In genomic region chr7:21580073-21580521, GRCh38 we compare ENCODE assay signal across 11 cellular contexts. TPM values are rescaled to one million over a fixed set of nuclear protein-coding genes. Genes with fewer than 3 reads are reported as not detected.
DNase-seq lines count a peak whose midpoint lies in the region; ATAC-seq, FAIRE-seq and TF ChIP-seq lines count a peak whose summit lies in the region.
"Had no signal": no experiment of that assay in that cellular context is flagged by ENCODE, and none has a peak within 500 bp of the region (broad histone marks: within the 10 kb centered on the region; RNA-seq: fewer than 3 reads in every experiment).

No MANE protein-coding gene starts in this region.

- peaks cover 0 to 21% (median 10%) of the 10 kb centered on the region in 9 donors for H3K9me3 Mint-ChIP-seq in naive thymus-derived CD8-positive, alpha-beta T cell

- no peak for FAIRE-seq in small intestine (lab: Jason Lieb, UNC)

- H3K27me3 ChIP-seq in small intestine (ENCODE audit: control insufficient read depth in 2 of 2, insufficient read depth in 2 of 2, low read length in 2 of 2) (no peaks in the 10 kb centered on the region), uterus (no peaks in the 10 kb centered on the region)

- ATAC-seq in GM18870 (IDR thresholded peaks at IDR 0.05; ENCODE audit: unreplicated experiment) = peak; percentile 66
- ATAC-seq in naive thymus-derived CD8-positive, alpha-beta T cell = no peak

- H3K36me3 ChIP-seq in small intestine (ENCODE audit: control insufficient read depth in 2 of 2, insufficient read depth in 2 of 2, low read length in 2 of 2) = no peaks in the 10 kb centered on the region
- H3K36me3 ChIP-seq in uterus = no peaks in the 10 kb centered on the region

- no peaks in the 10 kb centered on the region for H3K4me1 Mint-ChIP-seq in naive thymus-derived CD8-positive, alpha-beta T cell

- no peak for TF ChIP-seq POLR2A in uterus (IDR thresholded peaks at IDR 0.05)

- H3K27ac Mint-ChIP-seq in naive thymus-derived CD8-positive, alpha-beta T cell = peak overlapping the region in 1 of 10 donors; percentile 3
- H3K27ac Mint-ChIP-seq: stimulated activated naive B cell treated with anti-CD40 and anti-IgM and Interleukin-4, amounts not matched to agents 10 μg/mL and 1 μg/mL and 100 μg/mL, for 72 hours had no signal

- H3K27me3 Mint-ChIP-seq in naive thymus-derived CD8-positive, alpha-beta T cell = peaks cover 2 to 14% (median 9%) of the 10 kb centered on the region in 5 donors

- H3K27ac ChIP-seq in small intestine (ENCODE audit: low read depth in 1 of 2, low read length in 1 of 2) (peak overlapping the region in 1 of 2 donors; percentile 40), uterus (no peak overlapping the region)

- intact Hi-C loops in uterus (cut with DNase I; ENCODE audit: low total_unique reads) = no loop called here

- no peaks in the 10 kb centered on the region for H3K4me1 ChIP-seq in small intestine (ENCODE audit: control insufficient read depth in 2 of 2, insufficient read depth in 1 of 2, low read depth in 1 of 2, low read length in 1 of 2)
- no peaks in the 10 kb centered on the region for H3K4me1 ChIP-seq in uterus

- H3K9me3 ChIP-seq in small intestine (ENCODE audit: control insufficient read depth, low read depth) (no peaks in the 10 kb centered on the region), uterus (no peaks in the 10 kb centered on the region)

- H3K4me3 Mint-ChIP-seq in naive thymus-derived CD8-positive, alpha-beta T cell = no peak overlapping the region
- H3K4me3 Mint-ChIP-seq: stimulated activated naive B cell treated with anti-CD40 and anti-IgM and Interleukin-4, amounts not matched to agents 10 μg/mL and 1 μg/mL and 100 μg/mL, for 72 hours had no signal

- peaks cover 0 to 9% (median 0%) of the 10 kb centered on the region in 3 donors for H3K36me3 Mint-ChIP-seq in naive thymus-derived CD8-positive, alpha-beta T cell

- WGBS in small intestine, 3 donors = 31 to 39% (median 36%) methylated on average over 4 of the region's 4 CpGs

- POLR2A ChIA-PET in naive thymus-derived CD8-positive, alpha-beta T cell (lab: Charles Lee) = no interaction called here

- H3K4me3 ChIP-seq in small intestine (ENCODE audit: low read depth in 1 of 2, low read length in 2 of 2) = no peak overlapping the region
- H3K4me3 ChIP-seq in uterus = no peak overlapping the region

- DNase-seq in LoVo (ENCODE audit: low spot score) = peak; percentile 58
- peak; percentile 49 for DNase-seq in dedifferentiated amniotic fluid mesenchymal stem cell (ENCODE audit: extremely low spot score)
- peak; percentile 2 for DNase-seq in small intestine
- DNase-seq in naive thymus-derived CD8-positive, alpha-beta T cell = no peak
- no peak for DNase-seq in activated CD4-positive, CD25-positive, alpha-beta regulatory T cell treated with anti-CD3 and anti-CD28 coated beads, Interleukin-2, amount 50 U/mL, for 72 hours
- DNase-seq in uterus = no peak
- DNase-seq in islet precursor cell = no peak
- DNase-seq: erythroblast; NCI-H524; stimulated activated naive B cell treated with anti-CD40 and anti-IgM and Interleukin-4, amounts not matched to agents 10 μg/mL and 1 μg/mL and 100 μg/mL, for 72 hours had no signal

- no peak for TF ChIP-seq CTCF in uterus (IDR thresholded peaks at IDR 0.05)

RNA-seq across cellular contexts. Expression of gene DNAH11, which starts 37.3 kb away (rescaled TPM):
- under 1 TPM in 1 of 3 donors, not detected in 2; 0.33 TPM for polyA plus RNA-seq in small intestine
- under 1 TPM; 0.19 to 0.44 TPM for total RNA-seq in naive thymus-derived CD8-positive, alpha-beta T cell
- under 1 TPM in 1 of 3 donors, not detected in 2; 0.23 TPM for polyA plus RNA-seq in naive thymus-derived CD8-positive, alpha-beta T cell
- 1 to 10 TPM in 2 of 4 donors, under 1 TPM in 2; 0.26 to 6.8 (median 1.5) TPM for total RNA-seq in uterus

Comparison
In these comparisons a context has a peak if more than half of its experiments do, and no peak if none do; other contexts are left out.
1. DNase-seq: peak in LoVo (single experiment), dedifferentiated amniotic fluid mesenchymal stem cell (single experiment) and small intestine (single experiment); none in naive thymus-derived CD8-positive, alpha-beta T cell (0 of 10), activated CD4-positive, CD25-positive, alpha-beta regulatory T cell treated with anti-CD3 and anti-CD28 coated beads, Interleukin-2, amount 50 U/mL, for 72 hours (single experiment), uterus (0 of 2) and islet precursor cell (single experiment).